Comparison of ENCODE assay signal across 8 cellular contexts in the genomic region with DNA sequence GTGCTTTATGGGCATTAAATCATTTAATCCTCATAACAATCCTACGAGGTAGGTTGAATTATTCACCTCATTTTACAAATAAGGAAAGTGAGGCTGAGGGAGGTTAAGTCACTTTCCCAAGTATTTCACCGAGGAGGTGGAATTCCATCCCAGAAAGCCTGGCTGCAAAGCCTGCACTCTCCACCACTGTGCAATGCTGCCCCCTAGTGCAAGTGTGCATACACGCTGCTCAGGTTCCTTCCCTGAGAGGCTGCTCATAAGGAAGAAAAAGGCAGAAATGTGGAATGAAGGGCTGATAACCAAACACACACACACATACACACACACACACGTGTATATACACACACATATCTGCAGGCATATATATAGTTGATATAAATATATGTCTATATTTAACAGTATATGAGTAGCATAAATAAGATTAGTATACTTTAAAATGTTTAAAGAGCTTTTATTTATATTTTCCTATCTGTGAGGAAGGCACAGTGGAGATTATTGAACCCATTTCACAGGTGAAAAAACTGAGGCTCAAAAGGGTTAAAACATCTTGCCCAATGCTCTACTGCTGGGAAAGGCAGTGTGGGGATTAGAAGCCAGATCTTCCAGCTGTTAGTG.
DNase-seq lines count a peak whose midpoint lies in the region; ATAC-seq and TF ChIP-seq lines count a peak whose summit lies in the region.

No MANE protein-coding gene starts in this region.

- no TSS peak for BruUV-seq in PC-9 (replicated peaks; lab: Mats Ljungman, UMichigan)

- H3F3A ChIP-seq in PC-9 (ENCODE audit: insufficient read depth, low read depth) = no peaks in the 10 kb centered on the region

- H3K27ac Mint-ChIP-seq in T-helper 17 cell = no peak overlapping the region

- H3K4me3 ChIP-seq in PC-9 (no peak overlapping the region), lung (no peak overlapping the region)

- CTCF ChIA-PET in PC-9 (lab: Charles Lee) = interaction anchor here (0.6 kb wide), 1 partner anchor 701 kb away, joined by 4 read pairs; no protein-coding TSS in a partner anchor

- no peaks in the 10 kb centered on the region for H3K36me3 ChIP-seq in PC-9 (ENCODE audit: low read depth)
- H3K36me3 ChIP-seq in lung (ENCODE audit: control insufficient read depth in 2 of 2, insufficient read depth in 2 of 2, low read length in 2 of 2) = no peaks in the 10 kb centered on the region

- no peaks in the 10 kb centered on the region for H3K4me1 ChIP-seq in PC-9 (replicated peaks; ENCODE audit: insufficient read depth)
- no peaks in the 10 kb centered on the region for H3K4me1 ChIP-seq in lung (ENCODE audit: control insufficient read depth in 2 of 2, insufficient read depth in 2 of 2, low read length in 2 of 2)

- peak; percentile 1 for DNase-seq in NCI-H345 (lab: John Stamatoyannopoulos, UW)
- no peak for DNase-seq in NCI-H345 treated with DMSO at 0.1 percent for 48 hours (lab: John Stamatoyannopoulos, UW; ENCODE audit: unreplicated experiment)
- peak; percentile 67 for DNase-seq in HT1080 (ENCODE audit: low read depth)
- peak; percentile 40 to 50 for DNase-seq in PC-9
- peak; percentile 60 for DNase-seq in dedifferentiated amniotic fluid mesenchymal stem cell (ENCODE audit: extremely low spot score)
- peak; percentile 70 for DNase-seq in lung (ENCODE audit: low spot score)
- no peak for DNase-seq in T-helper 17 cell

- H3K27me3 Mint-ChIP-seq in T-helper 17 cell = no peaks in the 10 kb centered on the region

- no peak overlapping the region for H2AFZ ChIP-seq in PC-9

- ATAC-seq in GM19452 (IDR thresholded peaks at IDR 0.05; ENCODE audit: unreplicated experiment) = peak; percentile 77
- ATAC-seq in lung (ENCODE audit: insufficient read depth, low FRiP score) = no peak
- ATAC-seq in T-helper 17 cell = no peak

- peak; percentile 81 for TF ChIP-seq CTCF in PC-9 (conservative IDR thresholded peaks at IDR 0.05)
- TF ChIP-seq CTCF in lung (IDR thresholded peaks at IDR 0.05; ENCODE audit: control extremely low read depth, extremely low read depth) = peak; percentile 34

- H3K27me3 ChIP-seq in PC-9 (ENCODE audit: insufficient read depth, low read depth) (no peaks in the 10 kb centered on the region), lung (ENCODE audit: control insufficient read depth, insufficient read depth) (no peaks in the 10 kb centered on the region)

- POLR2A ChIA-PET in PC-9 (lab: Charles Lee; ENCODE audit: unreplicated experiment) = no interaction called here

- no peaks in the 10 kb centered on the region for H3K36me3 Mint-ChIP-seq in T-helper 17 cell (ENCODE audit: low read depth)

- H4K20me1 ChIP-seq in PC-9 (ENCODE audit: insufficient read depth) = no peaks in the 10 kb centered on the region

- H3K4me3 Mint-ChIP-seq in T-helper 17 cell = no peak overlapping the region

- H3K27ac ChIP-seq in PC-9 (no peak overlapping the region), lung (ENCODE audit: low read depth in 1 of 2, low read length in 1 of 2) (no peak overlapping the region)

- WGBS in lung, 2 donors = 2 to 7% methylated on average over 4 of the region's 4 CpGs

- intact Hi-C loops in PC-9 (cut with micrococcal nuclease; ENCODE audit: unreplicated experiment) = loop anchor here (1.0 kb wide), 1 partner anchor 385 kb away; no protein-coding TSS in a partner anchor

- no peaks in the 10 kb centered on the region for H3K79me2 ChIP-seq in PC-9 (ENCODE audit: low read depth)

- H3K4me1 Mint-ChIP-seq in T-helper 17 cell = no peaks in the 10 kb centered on the region

- H3K9me2 ChIP-seq in PC-9 (ENCODE audit: insufficient read depth) = no peaks in the 10 kb centered on the region

- H3K9me3 ChIP-seq in PC-9 (ENCODE audit: insufficient read depth, low read depth) = no peaks in the 10 kb centered on the region
- H3K9me3 ChIP-seq in lung (ENCODE audit: control insufficient read depth in 2 of 2, insufficient read depth in 1 of 2, low read length in 1 of 2) = no peaks in the 10 kb centered on the region
- H3K9me3 ChIP-seq in T-helper 17 cell (ENCODE audit: control insufficient read depth, low read length, poor library complexity, severe bottlenecking) = no peaks in the 10 kb centered on the region

- H3K4me2 ChIP-seq in PC-9 = no peak overlapping the region

Comparison
In these comparisons a context has a peak if more than half of its experiments do, and no peak if none do; other contexts are left out.
1. DNase-seq: peak in NCI-H345 (single experiment), HT1080 (single experiment), PC-9 (2 of 2), dedifferentiated amniotic fluid mesenchymal stem cell (single experiment) and lung (single experiment); none in NCI-H345 treated with DMSO at 0.1 percent for 48 hours (single experiment) and T-helper 17 cell (0 of 3).